ENCODE assay signal across 16 cellular contexts in genomic region chr16:89090669-89091426, GRCh38. TPM values are rescaled to one million over a fixed set of nuclear protein-coding genes. Genes with fewer than 3 reads are reported as not detected.
DNase-seq lines count a peak whose midpoint lies in the region; TF ChIP-seq lines count a peak whose summit lies in the region.
"Had no signal": no experiment of that assay in that cellular context is flagged by ENCODE, and none has a peak within 500 bp of the region (broad histone marks: within the 10 kb centered on the region; RNA-seq: fewer than 3 reads in every experiment).

No MANE protein-coding gene starts in this region.

- H3K27ac ChIP-seq in KOPT-K1 (ENCODE audit: low read depth, low read length, poor library complexity, severe bottlenecking), result peak overlapping the region; percentile 66
- H3K27ac ChIP-seq in stomach, result peak overlapping the region; percentile 41 to 90 (median 77)
- no peak overlapping the region for H3K27ac ChIP-seq in adrenal gland
- H3K27ac ChIP-seq in suprapubic skin, result no peak overlapping the region
- H3K27ac ChIP-seq: Peyer's patch had no signal

- no peak for TF ChIP-seq POLR2A in stomach (IDR thresholded peaks at IDR 0.05)
- no peak for TF ChIP-seq POLR2A in adrenal gland (IDR thresholded peaks at IDR 0.05)
- no peak for TF ChIP-seq POLR2A in suprapubic skin (IDR thresholded peaks at IDR 0.05)

- TF ChIP-seq CTCF in stomach (IDR thresholded peaks at IDR 0.05) (peak in 1 of 7 experiments; percentile 6), adrenal gland (IDR thresholded peaks at IDR 0.05) (no peak), suprapubic skin (IDR thresholded peaks at IDR 0.05) (no peak)

- DNase-seq in NCI-H146 (lab: John Stamatoyannopoulos, UW) (peak; percentile 51), NCI-H146 treated with DMSO at 0.1 percent for 48 hours (lab: John Stamatoyannopoulos, UW; ENCODE audit: unreplicated experiment) (no peak), mucosa of gallbladder (ENCODE audit: low spot score) (peak; percentile 62), stomach (peak; percentile 81), adrenal gland (no peak), suprapubic skin (ENCODE audit: low spot score in 2 of 2) (no peak), Ammon's horn (ENCODE audit: low spot score) (no peak)
- DNase-seq: C1 segment of cervical spinal cord, Caco-2, H7, MV-4-11, NCI-H1694, NCI-H226, NCI-H526, Peyer's patch had no signal

- 27 to 47% (median 37%) methylated on average over 16 to 17 of the region's 17 CpGs for WGBS in stomach, 5 donors
- 61 to 70% (median 68%) methylated on average over 16 to 17 of the region's 17 CpGs for WGBS in adrenal gland, 4 donors
- 66% methylated on average over 17 of the region's 17 CpGs for WGBS in suprapubic skin

- TF ChIP-seq EP300 in stomach (IDR thresholded peaks at IDR 0.05), result no peak
- TF ChIP-seq EP300 in suprapubic skin (IDR thresholded peaks at IDR 0.05), result no peak

- H3K9me3 ChIP-seq in KOPT-K1 (ENCODE audit: insufficient read depth, low read length, poor library complexity, severe bottlenecking) (no peaks in the 10 kb centered on the region), stomach (no peaks in the 10 kb centered on the region), adrenal gland (replicated peaks in 1 of 3) (no peaks in the 10 kb centered on the region), suprapubic skin (no peaks in the 10 kb centered on the region)
- H3K9me3 ChIP-seq: Caco-2, Peyer's patch had no signal

- intact Hi-C loops in stomach (cut with DNase I; ENCODE audit: low total_unique reads), result no loop called here
- intact Hi-C loops in adrenal gland (cut with DNase I), result loop anchor here in 1 of 2 donors (10.0 kb wide), 1 partner anchor 74 kb away; no protein-coding TSS in a partner anchor

- peaks cover 0 to 57% (median 4%) of the 10 kb centered on the region in 3 donors for H3K27me3 ChIP-seq in stomach
- H3K27me3 ChIP-seq in adrenal gland, result peaks cover 23% of the 10 kb centered on the region
- H3K27me3 ChIP-seq in suprapubic skin, result peaks cover 58% of the 10 kb centered on the region
- H3K27me3 ChIP-seq: Peyer's patch had no signal

- no peaks in the 10 kb centered on the region; the same call in 1 of the 2 replicates for H3K36me3 ChIP-seq in KOPT-K1 (ENCODE audit: insufficient read depth, low read length)
- no peaks in the 10 kb centered on the region for H3K36me3 ChIP-seq in stomach
- no peaks in the 10 kb centered on the region for H3K36me3 ChIP-seq in adrenal gland (replicated peaks in 1 of 2)
- no peaks in the 10 kb centered on the region for H3K36me3 ChIP-seq in suprapubic skin
- H3K36me3 ChIP-seq: Peyer's patch had no signal

- H3K4me3 ChIP-seq in stomach, result no peak overlapping the region
- no peak overlapping the region for H3K4me3 ChIP-seq in adrenal gland
- H3K4me3 ChIP-seq in suprapubic skin, result no peak overlapping the region
- H3K4me3 ChIP-seq: Peyer's patch had no signal

- H3K4me1 ChIP-seq in stomach (peaks cover 25 to 53% (median 46%) of the 10 kb centered on the region in 4 donors), adrenal gland (replicated peaks in 1 of 2) (peaks cover 17 to 23% of the 10 kb centered on the region in 2 donors), suprapubic skin (peaks cover 21% of the 10 kb centered on the region)
- H3K4me1 ChIP-seq: Caco-2 had no signal

RNA-seq across cellular contexts. Expression of gene ACSF3, which starts 2.8 kb away (rescaled TPM):
- 63.4 TPM for total RNA-seq in mucosa of gallbladder
- total RNA-seq in stomach, result 100 to 1,000 TPM in 1 of 5 donors, 10 to 100 TPM in 4; 16.9 to 265 (median 27.7) TPM
- polyA plus RNA-seq in stomach, result 10 to 100 TPM; 29.4 to 33.2 (median 31.9) TPM
- 10 to 100 TPM; 35.7 to 88.3 (median 57.0) TPM for total RNA-seq in adrenal gland
- polyA plus RNA-seq in adrenal gland, result 10 to 100 TPM; 32.4 to 90.3 (median 82.1) TPM
- 10 to 100 TPM; 26.1 to 55.1 (median 32.5) TPM for total RNA-seq in suprapubic skin

Comparison
In these comparisons a context has a peak if more than half of its experiments do, and no peak if none do; other contexts are left out.
1. DNase-seq: peak in NCI-H146 (single experiment), mucosa of gallbladder (single experiment) and stomach (single experiment); none in NCI-H146 treated with DMSO at 0.1 percent for 48 hours (single experiment), adrenal gland (0 of 7), suprapubic skin (0 of 2) and Ammon's horn (single experiment).
2. H3K27ac ChIP-seq: peak in KOPT-K1 (single experiment) and stomach (5 of 5); none in adrenal gland (0 of 5) and suprapubic skin (single experiment).